25 cellular contexts compared by ENCODE assay signal in the genomic region with DNA sequence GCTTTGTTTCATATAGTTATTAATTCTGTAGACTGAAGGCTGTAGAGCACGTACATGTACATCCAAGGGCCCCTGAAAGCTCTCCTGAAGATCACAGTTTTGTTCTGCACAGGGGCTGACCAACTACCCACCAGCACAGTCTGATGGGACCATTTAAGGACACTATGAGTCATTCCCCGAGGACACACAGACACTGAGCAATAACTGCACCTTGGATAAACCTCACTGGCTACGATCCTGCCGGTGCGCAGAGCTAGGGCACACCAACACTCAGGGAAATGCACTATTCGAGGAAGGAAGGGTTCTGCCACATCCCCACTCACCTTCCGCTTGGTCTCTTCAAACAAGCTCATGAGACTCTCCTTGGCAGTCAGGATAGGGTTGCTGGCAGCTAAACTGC. TPM values are rescaled to one million over a fixed set of nuclear protein-coding genes. Genes with fewer than 3 reads are reported as not detected.
DNase-seq lines count a peak whose midpoint lies in the region; ATAC-seq and TF ChIP-seq lines count a peak whose summit lies in the region.
"Had no signal": no experiment of that assay in that cellular context is flagged by ENCODE, and none has a peak within 500 bp of the region (broad histone marks: within the 10 kb centered on the region; RNA-seq: fewer than 3 reads in every experiment).

No MANE protein-coding gene starts in this region.

- H3K9ac ChIP-seq in mesenchymal stem cell (ENCODE audit: low read length): peak overlapping the region; percentile 15

- H2BK5ac ChIP-seq in mesenchymal stem cell (ENCODE audit: low read depth, low read length, poor library complexity, severe bottlenecking): no peak overlapping the region

- no peak overlapping the region for H3K27ac ChIP-seq in mesenchymal stem cell (ENCODE audit: low read length, poor library complexity, severe bottlenecking)
- H3K27ac ChIP-seq: prostate gland, testis, vagina had no signal

- peaks cover 21% of the 10 kb centered on the region for H3K79me1 ChIP-seq in mesenchymal stem cell (replicated peaks; ENCODE audit: low read length, poor library complexity, severe bottlenecking)

- H2AK5ac ChIP-seq in mesenchymal stem cell (ENCODE audit: low read length, severe bottlenecking): no peak overlapping the region

- H3K4me3 ChIP-seq in mesenchymal stem cell (ENCODE audit: insufficient read depth in 1 of 2, low read depth in 1 of 2, low read length in 2 of 2): no peak overlapping the region
- H3K4me3 ChIP-seq: prostate gland, testis, vagina had no signal

- no peaks in the 10 kb centered on the region for H3K4me1 ChIP-seq in mesenchymal stem cell (ENCODE audit: control insufficient read depth, insufficient read depth, low read depth, low read length)
- H3K4me1 ChIP-seq: prostate gland, testis, vagina had no signal

- no peak for TF ChIP-seq CTCF in CD14-positive monocyte (IDR thresholded peaks at IDR 0.05)

- 82% methylated on average over 7 of the region's 7 CpGs for WGBS in mesenchymal stem cell

- no peaks in the 10 kb centered on the region for H3K9me3 ChIP-seq in mesenchymal stem cell (ENCODE audit: control insufficient read depth, low read length)
- H3K9me3 ChIP-seq: prostate gland, testis, vagina had no signal

- peak overlapping the region; percentile 9 for H3K27ac Mint-ChIP-seq in activated naive CD8-positive, alpha-beta T cell treated with anti-CD3 and anti-CD28 coated beads, Interleukin-2, amount 10 ng/mL, durations not matched to agents 7 days and 5 days
- no peak overlapping the region for H3K27ac Mint-ChIP-seq in activated naive CD8-positive, alpha-beta T cell treated with anti-CD3 and anti-CD28 coated beads for 36 hours
- peak overlapping the region; percentile 56 for H3K27ac Mint-ChIP-seq in activated CD8-positive, alpha-beta T cell treated with anti-CD3 and anti-CD28 coated beads, Interleukin-2, amount 10 ng/mL, durations not matched to agents 7 days and 5 days
- H3K27ac Mint-ChIP-seq in CD14-positive monocyte: peak overlapping the region in 2 of 7 donors; percentile 17 to 38

- no peak overlapping the region for H3K18ac ChIP-seq in mesenchymal stem cell (ENCODE audit: low read depth in 1 of 2, low read length in 2 of 2)

- DNase-seq in activated naive CD8-positive, alpha-beta T cell treated with anti-CD3 and anti-CD28 coated beads, Interleukin-2, amount 10 ng/mL, durations not matched to agents 7 days and 5 days: no peak
- no peak for DNase-seq in activated naive CD8-positive, alpha-beta T cell treated with anti-CD3 and anti-CD28 coated beads for 36 hours
- DNase-seq in activated CD8-positive, alpha-beta T cell treated with anti-CD3 and anti-CD28 coated beads, Interleukin-2, amount 10 ng/mL, durations not matched to agents 7 days and 5 days: no peak
- peak; percentile 34 for DNase-seq in mesenchymal stem cell
- DNase-seq in NCI-H2081 (lab: John Stamatoyannopoulos, UW): no peak
- no peak for DNase-seq in activated gamma-delta T cell treated with Interleukin-2 at 50 U/mL for 16 hours
- DNase-seq in CD14-positive monocyte (ENCODE audit: low spot score): no peak
- DNase-seq: activated CD4-positive, alpha-beta memory T cell treated with anti-CD3 and anti-CD28 coated beads for 36 hours; activated effector memory CD4-positive, alpha-beta T cell treated with Interleukin-2 at 50 U/mL for 16 hours; activated T-cell treated with anti-CD3 and anti-CD28 coated beads for 4 hours; dermis blood vessel endothelial cell; DMS153; H7; hippocampal formation; immature natural killer cell; mesendoderm; NCI-H1417; SIG-M5; stimulated activated naive CD8-positive, alpha-beta T cell treated with anti-CD3 and anti-CD28 coated beads, Interleukin-15, Interleukin-2, amounts not matched to agents 100 U/mL and 50 U/mL, for 24 hours; testis had no signal

- H2BK120ac ChIP-seq in mesenchymal stem cell (ENCODE audit: low read depth, low read length): no peak overlapping the region

- peaks cover 38 to 81% of the 10 kb centered on the region in 2 experiments for H3K36me3 ChIP-seq in mesenchymal stem cell (ENCODE audit: control insufficient read depth in 1 of 2, insufficient read depth in 2 of 2, low read depth in 1 of 2, low read length in 2 of 2)
- H3K36me3 ChIP-seq: prostate gland had no signal

- no peak overlapping the region for H3K4me3 Mint-ChIP-seq in activated naive CD8-positive, alpha-beta T cell treated with anti-CD3 and anti-CD28 coated beads, Interleukin-2, amount 10 ng/mL, durations not matched to agents 7 days and 5 days
- no peak overlapping the region for H3K4me3 Mint-ChIP-seq in activated naive CD8-positive, alpha-beta T cell treated with anti-CD3 and anti-CD28 coated beads for 36 hours
- H3K4me3 Mint-ChIP-seq in activated CD8-positive, alpha-beta T cell treated with anti-CD3 and anti-CD28 coated beads, Interleukin-2, amount 10 ng/mL, durations not matched to agents 7 days and 5 days: no peak overlapping the region
- no peak overlapping the region for H3K4me3 Mint-ChIP-seq in CD14-positive monocyte
- H3K4me3 Mint-ChIP-seq: activated CD4-positive, alpha-beta memory T cell treated with anti-CD3 and anti-CD28 coated beads for 36 hours; central memory CD8-positive, alpha-beta T cell; immature natural killer cell had no signal

- H3K4me2 ChIP-seq in mesenchymal stem cell (ENCODE audit: low read length, poor library complexity, severe bottlenecking): no peak overlapping the region

- H4K91ac ChIP-seq in mesenchymal stem cell (ENCODE audit: low read length): no peak overlapping the region

- CTCF ChIA-PET in activated CD8-positive, alpha-beta T cell treated with anti-CD3 and anti-CD28 coated beads, Interleukin-2, amount 10 ng/mL, durations not matched to agents 7 days and 5 days (lab: Charles Lee): interaction anchor here (0.9 to 6.6 kb wide), 27 partner anchors 9 to 374 kb away, joined by 3 to 109 read pairs (median 4); partner anchors contain the start of genes HIC1, SMG6 and SRR

- no peaks in the 10 kb centered on the region for H3K27me3 ChIP-seq in mesenchymal stem cell (ENCODE audit: control insufficient read depth in 1 of 2, insufficient read depth in 1 of 2, low read length in 2 of 2)
- H3K27me3 ChIP-seq: testis, vagina had no signal

- ATAC-seq in activated naive CD8-positive, alpha-beta T cell treated with anti-CD3 and anti-CD28 coated beads, Interleukin-2, amount 10 ng/mL, durations not matched to agents 7 days and 5 days (ENCODE audit: low read depth): no peak
- ATAC-seq in activated CD8-positive, alpha-beta T cell treated with anti-CD3 and anti-CD28 coated beads, Interleukin-2, amount 10 ng/mL, durations not matched to agents 7 days and 5 days: no peak
- ATAC-seq in HG03025 (IDR thresholded peaks at IDR 0.05; ENCODE audit: low FRiP score, unreplicated experiment): no peak
- ATAC-seq: Panc1; stimulated activated naive CD8-positive, alpha-beta T cell treated with anti-CD3 and anti-CD28 coated beads, Interleukin-15, Interleukin-2, amounts not matched to agents 100 U/mL and 50 U/mL, for 24 hours had no signal

- POLR2A ChIA-PET in activated naive CD8-positive, alpha-beta T cell treated with anti-CD3 and anti-CD28 coated beads, Interleukin-2, amount 10 ng/mL, durations not matched to agents 7 days and 5 days (lab: Charles Lee): interaction anchor here (0.6 to 2.6 kb wide), 7 partner anchors 17 to 229 kb away, joined by 3 to 16 read pairs (median 4); partner anchors contain the start of genes HIC1, SMG6 and SRR
- POLR2A ChIA-PET in activated CD8-positive, alpha-beta T cell treated with anti-CD3 and anti-CD28 coated beads, Interleukin-2, amount 10 ng/mL, durations not matched to agents 7 days and 5 days (lab: Charles Lee): interaction anchor here (0.8 to 1.4 kb wide), 6 partner anchors 19 to 228 kb away, joined by 3 to 7 read pairs (median 4); partner anchors contain the start of gene TSR1

- no peaks in the 10 kb centered on the region for H3K27me3 Mint-ChIP-seq in activated naive CD8-positive, alpha-beta T cell treated with anti-CD3 and anti-CD28 coated beads, Interleukin-2, amount 10 ng/mL, durations not matched to agents 7 days and 5 days
- no peaks in the 10 kb centered on the region for H3K27me3 Mint-ChIP-seq in activated naive CD8-positive, alpha-beta T cell treated with anti-CD3 and anti-CD28 coated beads for 36 hours
- H3K27me3 Mint-ChIP-seq in activated CD8-positive, alpha-beta T cell treated with anti-CD3 and anti-CD28 coated beads, Interleukin-2, amount 10 ng/mL, durations not matched to agents 7 days and 5 days (ENCODE audit: low read depth): no peaks in the 10 kb centered on the region
- H3K27me3 Mint-ChIP-seq in CD14-positive monocyte (ENCODE audit: low read depth in 3 of 3): no peaks in the 10 kb centered on the region
- H3K27me3 Mint-ChIP-seq: activated CD4-positive, alpha-beta memory T cell treated with anti-CD3 and anti-CD28 coated beads for 36 hours; central memory CD8-positive, alpha-beta T cell had no signal

- no peak overlapping the region for H3K14ac ChIP-seq in mesenchymal stem cell (ENCODE audit: low read length in 2 of 2)

- H3K36me3 Mint-ChIP-seq in activated naive CD8-positive, alpha-beta T cell treated with anti-CD3 and anti-CD28 coated beads, Interleukin-2, amount 10 ng/mL, durations not matched to agents 7 days and 5 days: peaks cover 43% of the 10 kb centered on the region
- H3K36me3 Mint-ChIP-seq in activated naive CD8-positive, alpha-beta T cell treated with anti-CD3 and anti-CD28 coated beads for 36 hours: peaks cover 37% of the 10 kb centered on the region
- H3K36me3 Mint-ChIP-seq in activated CD8-positive, alpha-beta T cell treated with anti-CD3 and anti-CD28 coated beads, Interleukin-2, amount 10 ng/mL, durations not matched to agents 7 days and 5 days (ENCODE audit: low read depth): peaks cover 67% of the 10 kb centered on the region
- H3K36me3 Mint-ChIP-seq in CD14-positive monocyte: peaks cover 72 to 86% of the 10 kb centered on the region in 2 donors

- intact Hi-C loops in CD14-positive monocyte (cut with micrococcal nuclease): loop anchor here in 1 of 2 donors (5.0 kb wide), 1 partner anchor 401 kb away; no protein-coding TSS in a partner anchor

- no peak overlapping the region for H4K8ac ChIP-seq in mesenchymal stem cell (ENCODE audit: low read length)

- H3K4ac ChIP-seq in mesenchymal stem cell (ENCODE audit: low read depth in 1 of 2, low read length in 2 of 2): no peak overlapping the region

- H3K23ac ChIP-seq in mesenchymal stem cell (ENCODE audit: low read length in 2 of 2): no peak overlapping the region

- H3K4me1 Mint-ChIP-seq in activated naive CD8-positive, alpha-beta T cell treated with anti-CD3 and anti-CD28 coated beads, Interleukin-2, amount 10 ng/mL, durations not matched to agents 7 days and 5 days: peaks cover 42% of the 10 kb centered on the region
- H3K4me1 Mint-ChIP-seq in activated naive CD8-positive, alpha-beta T cell treated with anti-CD3 and anti-CD28 coated beads for 36 hours: peaks cover 33% of the 10 kb centered on the region
- H3K4me1 Mint-ChIP-seq in activated CD8-positive, alpha-beta T cell treated with anti-CD3 and anti-CD28 coated beads, Interleukin-2, amount 10 ng/mL, durations not matched to agents 7 days and 5 days (ENCODE audit: low read depth): peaks cover 47% of the 10 kb centered on the region
- H3K4me1 Mint-ChIP-seq in CD14-positive monocyte: peaks cover 14% of the 10 kb centered on the region

- H3K9me3 Mint-ChIP-seq in activated naive CD8-positive, alpha-beta T cell treated with anti-CD3 and anti-CD28 coated beads, Interleukin-2, amount 10 ng/mL, durations not matched to agents 7 days and 5 days: no peaks in the 10 kb centered on the region
- H3K9me3 Mint-ChIP-seq in activated naive CD8-positive, alpha-beta T cell treated with anti-CD3 and anti-CD28 coated beads for 36 hours: no peaks in the 10 kb centered on the region
- H3K9me3 Mint-ChIP-seq in activated CD8-positive, alpha-beta T cell treated with anti-CD3 and anti-CD28 coated beads, Interleukin-2, amount 10 ng/mL, durations not matched to agents 7 days and 5 days (ENCODE audit: insufficient read depth): no peaks in the 10 kb centered on the region
- peaks cover 0 to 1% (median 0%) of the 10 kb centered on the region in 7 donors for H3K9me3 Mint-ChIP-seq in CD14-positive monocyte
- H3K9me3 Mint-ChIP-seq: activated CD4-positive, alpha-beta memory T cell treated with anti-CD3 and anti-CD28 coated beads for 36 hours; central memory CD8-positive, alpha-beta T cell; immature natural killer cell had no signal

- H2AFZ ChIP-seq in mesenchymal stem cell (ENCODE audit: low read depth, low read length): no peak overlapping the region

- no peak overlapping the region for H2BK12ac ChIP-seq in mesenchymal stem cell (ENCODE audit: low read length in 2 of 2)

- H2BK15ac ChIP-seq in mesenchymal stem cell (ENCODE audit: low read depth, poor library complexity, severe bottlenecking): no peak overlapping the region

RNA-seq across cellular contexts. Expression of gene SMG6, which starts 20.3 kb away (rescaled TPM):
- 10 to 100 TPM; 48.5 to 58.3 TPM for total RNA-seq in activated naive CD8-positive, alpha-beta T cell treated with anti-CD3 and anti-CD28 coated beads, Interleukin-2, amount 10 ng/mL, durations not matched to agents 7 days and 5 days
- 10 to 100 TPM; 48.7 to 51.8 TPM for total RNA-seq in activated naive CD8-positive, alpha-beta T cell treated with anti-CD3 and anti-CD28 coated beads for 36 hours
- total RNA-seq in activated CD8-positive, alpha-beta T cell treated with anti-CD3 and anti-CD28 coated beads, Interleukin-2, amount 10 ng/mL, durations not matched to agents 7 days and 5 days: 10 to 100 TPM; 49.8 to 55.9 TPM
- polyA plus RNA-seq in mesenchymal stem cell (2013, experiment 1 of 2): 25.3 TPM
- 25.6 TPM for polyA plus RNA-seq in mesenchymal stem cell (2013, experiment 2 of 2)
- 1 to 10 TPM in 1 of 2 donors, under 1 TPM in 1; 0.67 to 1.1 TPM for polyA plus RNA-seq in CD14-positive monocyte

RNA-seq across cellular contexts. Expression of gene SRR, which starts 20.4 kb away (rescaled TPM):
- 10 to 100 TPM; 16.3 to 19.8 TPM for total RNA-seq in activated naive CD8-positive, alpha-beta T cell treated with anti-CD3 and anti-CD28 coated beads, Interleukin-2, amount 10 ng/mL, durations not matched to agents 7 days and 5 days
- total RNA-seq in activated naive CD8-positive, alpha-beta T cell treated with anti-CD3 and anti-CD28 coated beads for 36 hours: 10 to 100 TPM; 10.9 to 13.1 TPM
- total RNA-seq in activated CD8-positive, alpha-beta T cell treated with anti-CD3 and anti-CD28 coated beads, Interleukin-2, amount 10 ng/mL, durations not matched to agents 7 days and 5 days: 10 to 100 TPM; 18.7 to 23.1 TPM
- 12.2 TPM for polyA plus RNA-seq in mesenchymal stem cell (2013, experiment 1 of 2)
- 10.6 TPM for polyA plus RNA-seq in mesenchymal stem cell (2013, experiment 2 of 2)
- polyA plus RNA-seq in CD14-positive monocyte: 1 to 10 TPM; 3.7 to 5.7 TPM

RNA-seq across cellular contexts. Expression of gene TSR1, which starts 53.0 kb away (rescaled TPM):
- 10 to 100 TPM; 27.8 to 30.2 TPM for total RNA-seq in activated naive CD8-positive, alpha-beta T cell treated with anti-CD3 and anti-CD28 coated beads, Interleukin-2, amount 10 ng/mL, durations not matched to agents 7 days and 5 days
- total RNA-seq in activated naive CD8-positive, alpha-beta T cell treated with anti-CD3 and anti-CD28 coated beads for 36 hours: 100 to 1,000 TPM; 115 to 120 TPM
- 10 to 100 TPM; 36.0 to 36.6 TPM for total RNA-seq in activated CD8-positive, alpha-beta T cell treated with anti-CD3 and anti-CD28 coated beads, Interleukin-2, amount 10 ng/mL, durations not matched to agents 7 days and 5 days
- 13.3 TPM for polyA plus RNA-seq in mesenchymal stem cell (2013, experiment 1 of 2)
- 12.6 TPM for polyA plus RNA-seq in mesenchymal stem cell (2013, experiment 2 of 2)
- polyA plus RNA-seq in CD14-positive monocyte: 1 to 10 TPM; 8.1 to 9.3 TPM

RNA-seq across cellular contexts. Expression of gene SGSM2, which starts 54.0 kb away (rescaled TPM):
- 100 to 1,000 TPM; 116 to 131 TPM for total RNA-seq in activated naive CD8-positive, alpha-beta T cell treated with anti-CD3 and anti-CD28 coated beads, Interleukin-2, amount 10 ng/mL, durations not matched to agents 7 days and 5 days
- total RNA-seq in activated naive CD8-positive, alpha-beta T cell treated with anti-CD3 and anti-CD28 coated beads for 36 hours: 10 to 100 TPM; 35.7 to 36.8 TPM
- 10 to 100 TPM; 65.9 to 67.8 TPM for total RNA-seq in activated CD8-positive, alpha-beta T cell treated with anti-CD3 and anti-CD28 coated beads, Interleukin-2, amount 10 ng/mL, durations not matched to agents 7 days and 5 days
- 39.7 TPM for polyA plus RNA-seq in mesenchymal stem cell (2013, experiment 1 of 2)
- polyA plus RNA-seq in mesenchymal stem cell (2013, experiment 2 of 2): 36.3 TPM
- polyA plus RNA-seq in CD14-positive monocyte: 1 to 10 TPM; 3.0 to 3.5 TPM
